ENCODE assay signal across 8 cellular contexts in the genomic region with DNA sequence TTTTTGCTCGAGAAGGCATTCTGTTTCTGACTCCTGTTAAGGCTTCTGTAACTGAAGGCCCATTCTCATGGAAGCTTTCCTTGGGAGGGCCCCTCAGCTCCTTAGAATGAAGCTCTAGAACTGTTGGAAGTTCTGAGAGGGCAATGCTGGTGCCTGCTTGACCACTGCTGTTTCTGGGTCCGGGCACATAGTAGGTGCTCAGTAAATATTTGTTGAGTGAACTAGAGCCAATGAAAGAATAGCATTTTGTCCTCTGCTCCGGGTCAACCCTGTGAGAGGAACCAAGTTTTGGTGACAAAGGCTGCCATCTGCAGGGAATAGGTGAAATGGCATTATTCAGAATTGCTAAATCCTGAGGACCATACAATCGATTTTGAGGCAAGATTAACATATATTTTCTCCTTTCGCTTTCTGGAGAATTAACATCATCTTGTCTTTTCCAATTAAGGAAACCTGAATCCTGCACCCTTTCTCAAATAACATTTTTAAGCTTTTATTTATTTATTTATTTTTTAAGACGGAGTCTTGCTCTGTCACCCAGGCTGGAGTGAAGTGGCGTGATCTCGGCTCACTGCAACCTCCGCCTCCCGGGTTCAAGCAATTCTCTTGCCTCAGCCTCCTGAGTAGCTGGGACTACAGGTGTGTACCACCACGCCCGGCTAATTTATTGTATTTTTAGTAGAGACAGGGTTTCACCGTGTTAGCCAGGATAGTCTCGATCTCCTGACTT. TPM values are rescaled to one million over a fixed set of nuclear protein-coding genes. Genes with fewer than 3 reads are reported as not detected.
DNase-seq lines count a peak whose midpoint lies in the region; FAIRE-seq and TF ChIP-seq lines count a peak whose summit lies in the region.
"Not testable (repeated sequence)": the region's sequence is repeated elsewhere in the genome, so short reads cannot be mapped to it uniquely, and the experiment has no call there.

No MANE protein-coding gene starts in this region.

- H3K79me2 ChIP-seq in PC-9 (ENCODE audit: low read depth), result not testable (repeated sequence)

- not testable (repeated sequence) for H3K4me3 ChIP-seq in PC-9

- not testable (repeated sequence) for H4K20me1 ChIP-seq in PC-9 (ENCODE audit: insufficient read depth)

- H3F3A ChIP-seq in PC-9 (ENCODE audit: insufficient read depth, low read depth), result not testable (repeated sequence)

- POLR2A ChIA-PET in PC-9 (lab: Charles Lee; ENCODE audit: unreplicated experiment), result not testable (repeated sequence)

- H3K4me1 ChIP-seq in PC-9 (replicated peaks; ENCODE audit: insufficient read depth), result not testable (repeated sequence)

- H3K9me3 ChIP-seq in PC-9 (ENCODE audit: insufficient read depth, low read depth), result not testable (repeated sequence)

- H3K9me2 ChIP-seq in PC-9 (ENCODE audit: insufficient read depth), result not testable (repeated sequence)

- H3K4me2 ChIP-seq in PC-9, result not testable (repeated sequence)

- H3K27me3 ChIP-seq in PC-9 (ENCODE audit: insufficient read depth, low read depth), result not testable (repeated sequence)

- not testable (repeated sequence) for H2AFZ ChIP-seq in PC-9

- not testable (repeated sequence) for BruUV-seq in PC-9 (replicated peaks; lab: Mats Ljungman, UMichigan)

- H3K36me3 ChIP-seq in PC-9 (ENCODE audit: low read depth), result not testable (repeated sequence)

- CTCF ChIA-PET in PC-9 (lab: Charles Lee), result interaction anchor here (0.6 to 3.1 kb wide), 9 partner anchors 12 to 227 kb away, joined by 3 to 18 read pairs (median 9); partner anchors contain the start of genes ARPC3, FAM216A, GPN3 and TCTN1

- FAIRE-seq in GM12892 (lab: Jason Lieb, UNC), result peak; percentile 89

- H3K27ac ChIP-seq in PC-9, result not testable (repeated sequence)

- TF ChIP-seq CTCF in PC-9 (conservative IDR thresholded peaks at IDR 0.05), result peak; percentile 83

- intact Hi-C loops in PC-9 (cut with micrococcal nuclease; ENCODE audit: unreplicated experiment), result loop anchor here (1.0 to 5.0 kb wide), 3 partner anchors 152 to 285 kb away; partner anchors contain the start of gene ARPC3

- TF ChIP-seq POLR2A in GM12892 (IDR thresholded peaks at IDR 0.05; ENCODE audit: low read depth, low read length), result not testable (repeated sequence)

- DNase-seq in AG08396 (ENCODE audit: low spot score), result peak; percentile 63
- not testable (repeated sequence) for DNase-seq in GM12892 (ENCODE audit: insufficient read length); PC-9
- DNase-seq in NAMALWA (ENCODE audit: low spot score), result peak; percentile 83
- DNase-seq in activated CD8-positive, alpha-beta memory T cell treated with anti-CD3 and anti-CD28 coated beads for 24 hours, result peak; percentile 68
- DNase-seq in dermis microvascular lymphatic vessel endothelial cell (ENCODE audit: low read depth in 2 of 2), result peak; percentile 55 to 64
- DNase-seq in inferior parietal cortex (ENCODE audit: extremely low spot score), result peak; percentile 78
- DNase-seq in putamen (ENCODE audit: low spot score), result peak; percentile 44

RNA-seq across cellular contexts. Expression of gene TCTN1, which starts 11.7 kb away (rescaled TPM):
- polyA plus RNA-seq in GM12892 (2012; ENCODE audit: missing spikeins), result 24.1 TPM
- 58.3 and 66.8 TPM in 2 replicates for total RNA-seq in PC-9 (2021)
- 7.6 and 11.0 TPM in 2 replicates for total RNA-seq in dermis microvascular lymphatic vessel endothelial cell

RNA-seq across cellular contexts. Expression of gene PPTC7, which starts 19.1 kb away (rescaled TPM):
- 31.2 TPM for polyA plus RNA-seq in GM12892 (2012; ENCODE audit: missing spikeins)
- total RNA-seq in PC-9 (2021) (16.0 and 18.3 TPM in 2 replicates), dermis microvascular lymphatic vessel endothelial cell (6.0 and 9.5 TPM in 2 replicates)
